ENCODE assay signal across 8 cellular contexts in the genomic region with DNA sequence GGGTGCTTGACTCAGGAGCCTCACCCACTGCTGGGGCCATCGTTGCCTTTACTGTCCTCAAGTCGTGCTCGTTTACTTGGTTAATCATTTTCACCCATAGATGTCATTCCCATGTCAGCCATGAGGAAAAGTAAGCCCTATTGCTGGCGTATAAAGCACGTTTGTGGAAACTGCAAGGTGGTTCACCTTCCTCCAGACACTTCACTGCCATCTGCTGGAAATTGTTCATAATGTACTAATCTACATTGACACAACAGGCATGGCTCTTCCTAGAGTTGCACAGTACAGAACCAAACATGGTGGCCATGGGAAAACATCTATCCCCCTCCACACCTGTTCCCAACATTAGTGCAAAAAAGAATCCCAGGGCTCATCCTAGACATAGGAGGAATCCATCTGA.
A peak's percentile ranks its signal among the peaks of the same experiment; 100 is the strongest.
DNase-seq lines count a peak whose midpoint lies in the region; FAIRE-seq and TF ChIP-seq lines count a peak whose summit lies in the region.

No MANE protein-coding gene starts in this region.

- H3K9me3 ChIP-seq in esophagus squamous epithelium (no peaks in the 10 kb centered on the region), spleen (no peaks in the 10 kb centered on the region)

- H3K27ac ChIP-seq in esophagus squamous epithelium (no peak overlapping the region), spleen (no peak overlapping the region)

- peaks cover 0 to 5% (median 0%) of the 10 kb centered on the region in 3 donors for H3K4me1 ChIP-seq in esophagus squamous epithelium
- peaks cover 0 to 4% (median 0%) of the 10 kb centered on the region in 6 donors for H3K4me1 ChIP-seq in spleen

- H3K27me3 ChIP-seq in esophagus squamous epithelium, result no peaks in the 10 kb centered on the region
- no peaks in the 10 kb centered on the region for H3K27me3 ChIP-seq in spleen (replicated peaks in 1 of 7)

- TF ChIP-seq POLR2A in esophagus squamous epithelium (IDR thresholded peaks at IDR 0.05) (no peak), spleen (IDR thresholded peaks at IDR 0.05) (no peak), GM12891 (IDR thresholded peaks at IDR 0.05; ENCODE audit: low read depth, low read length) (no peak)

- TF ChIP-seq CTCF in esophagus squamous epithelium (IDR thresholded peaks at IDR 0.05), result peak in 5 of 6 experiments; percentile 29 to 72 (median 46)
- TF ChIP-seq CTCF in spleen (IDR thresholded peaks at IDR 0.05 in 8 of 11, conservative IDR thresholded peaks at IDR 0.05 in 3 of 11), result peak in 6 of 11 experiments; percentile 13 to 59 (median 34)

- intact Hi-C loops in esophagus squamous epithelium (cut with DNase I), result no loop called here
- intact Hi-C loops in spleen (cut with DNase I; ENCODE audit: low total_unique reads), result no loop called here

- H3K36me3 ChIP-seq in esophagus squamous epithelium (no peaks in the 10 kb centered on the region), spleen (no peaks in the 10 kb centered on the region)

- no peak for FAIRE-seq in GM12891 (lab: Jason Lieb, UNC)

- WGBS in esophagus squamous epithelium, 2 donors, result 5 to 45% methylated on average over 5 of the region's 5 CpGs
- WGBS in spleen, 5 donors, result 43 to 54% (median 49%) methylated on average over 5 of the region's 5 CpGs

- H3K4me3 ChIP-seq in esophagus squamous epithelium (no peak overlapping the region), spleen (no peak overlapping the region)

- DNase-seq in NOMO-1 treated with DMSO at 0.1 percent for 48 hours (lab: John Stamatoyannopoulos, UW; ENCODE audit: unreplicated experiment) (peak; percentile 1), NOMO-1 treated with dmso at 0.1 percent for 144 hours (lab: John Stamatoyannopoulos, UW; ENCODE audit: unreplicated experiment) (no peak), NCI-H748 (lab: John Stamatoyannopoulos, UW; ENCODE audit: unreplicated experiment) (peak; percentile 38), esophagus squamous epithelium (lab: John Stamatoyannopoulos, UW) (no peak), spleen (no peak), germinal center (ENCODE audit: low spot score) (no peak), NCI-H524 treated with DMSO at 0.1 percent for 48 hours (lab: John Stamatoyannopoulos, UW) (no peak), GM12891 (ENCODE audit: insufficient read length, low spot score) (no peak)

TF ChIP-seq in GM12891, 5 proteins besides CTCF, POLR2A, EP300 and RAD21:
- TF ChIP-seq TAF1 (IDR thresholded peaks at IDR 0.05; ENCODE audit: low read depth, low read length) (no peak), PAX5 (IDR thresholded peaks at IDR 0.05; ENCODE audit: insufficient read depth, low read length, severe bottlenecking) (no peak), POLR2AphosphoS5 (IDR thresholded peaks at IDR 0.05; ENCODE audit: low read depth, low read length) (no peak), POU2F2 (IDR thresholded peaks at IDR 0.05; ENCODE audit: low read depth, low read length) (no peak), SPI1 (IDR thresholded peaks at IDR 0.05; ENCODE audit: low read depth, low read length) (no peak)

Comparison
In these comparisons a context has a peak if more than half of its experiments do, and no peak if none do; other contexts are left out.
1. DNase-seq: peak in NOMO-1 treated with DMSO at 0.1 percent for 48 hours (single experiment) and NCI-H748 (single experiment); none in NOMO-1 treated with dmso at 0.1 percent for 144 hours (single experiment), esophagus squamous epithelium (single experiment), spleen (single experiment), germinal center (single experiment), NCI-H524 treated with DMSO at 0.1 percent for 48 hours (single experiment) and GM12891 (single experiment).